ENCODE assay signal across 1 cellular context in the genomic region with DNA sequence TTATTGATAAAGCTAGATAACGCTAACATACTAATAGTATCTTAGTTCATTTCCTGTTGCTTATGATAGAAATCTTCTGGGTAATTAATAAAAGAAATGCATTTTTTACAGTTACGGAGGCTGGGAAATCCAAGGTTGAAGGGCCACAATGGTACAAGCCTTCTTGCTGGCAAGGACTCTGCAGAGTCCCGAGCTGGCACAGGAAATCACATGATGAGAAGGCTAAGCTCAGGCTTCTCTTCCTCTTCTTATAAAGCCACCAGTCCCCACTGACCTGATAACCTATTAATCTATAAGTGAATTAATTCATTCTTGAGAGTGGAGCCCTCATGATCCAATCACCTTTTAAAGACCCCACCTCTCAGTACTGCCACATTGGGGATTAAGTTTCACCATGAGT.
TF ChIP-seq lines count a peak whose summit lies in the region.

No MANE protein-coding gene starts in this region.

TF ChIP-seq in HepG2, 621 proteins besides CTCF, POLR2A, EP300 and RAD21 (continued from another document):
- TF ChIP-seq HMG20A (CRISPR knock-in tag; IDR thresholded peaks at IDR 0.05; ENCODE audit: borderline replicate concordance) (no peak), SATB2 (CRISPR knock-in tag; IDR thresholded peaks at IDR 0.05) (no peak), HNRNPL (IDR thresholded peaks at IDR 0.05; ENCODE audit: low read depth, low read length) (no peak), SNAPC4 (CRISPR knock-in tag; IDR thresholded peaks at IDR 0.05) (no peak), NR0B2 (CRISPR knock-in tag; IDR thresholded peaks at IDR 0.05) (no peak), ZNF747 (CRISPR knock-in tag; IDR thresholded peaks at IDR 0.05; ENCODE audit: borderline replicate concordance) (no peak), FOSL1 (CRISPR knock-in tag; IDR thresholded peaks at IDR 0.05; ENCODE audit: borderline replicate concordance) (no peak), FOXC1 (CRISPR knock-in tag; IDR thresholded peaks at IDR 0.05; ENCODE audit: borderline replicate concordance) (no peak), NR2F1 (CRISPR knock-in tag; IDR thresholded peaks at IDR 0.05) (no peak)
